Comparison of ENCODE assay signal across 18 cellular contexts in genomic region chr6:148873154-148873553, GRCh38.
DNase-seq lines count a peak whose midpoint lies in the region; ATAC-seq, FAIRE-seq and TF ChIP-seq lines count a peak whose summit lies in the region.
"Had no signal": no experiment of that assay in that cellular context is flagged by ENCODE, and none has a peak within 500 bp of the region (broad histone marks: within the 10 kb centered on the region; RNA-seq: fewer than 3 reads in every experiment).

No MANE protein-coding gene starts in this region.

- no peaks in the 10 kb centered on the region for H3K27me3 ChIP-seq in neural cell (ENCODE audit: insufficient read depth, low read depth, low read length)
- no peaks in the 10 kb centered on the region for H3K27me3 ChIP-seq in aorta (ENCODE audit: control insufficient read depth in 1 of 2, insufficient read depth in 2 of 2, low read length in 1 of 2)
- H3K27me3 ChIP-seq in smooth muscle cell (ENCODE audit: low read depth), result no peaks in the 10 kb centered on the region

- no peaks in the 10 kb centered on the region for H3K27me3 Mint-ChIP-seq in T-helper 17 cell
- H3K27me3 Mint-ChIP-seq: CD4-positive, alpha-beta memory T cell had no signal

- TF ChIP-seq EP300 in neural cell (conservative IDR thresholded peaks at IDR 0.05; ENCODE audit: poor library complexity, severe bottlenecking), result no peak

- intact Hi-C loops in kidney (cut with DNase I) (no loop called here), aorta (cut with DNase I) (no loop called here)

- H3K4me3 Mint-ChIP-seq in T-helper 17 cell, result no peak overlapping the region
- H3K4me3 Mint-ChIP-seq: CD4-positive, alpha-beta memory T cell; H9 had no signal

- H3F3A ChIP-seq in neural cell (ENCODE audit: insufficient read depth, low read length, poor library complexity, severe bottlenecking), result peaks cover 3% of the 10 kb centered on the region
- peaks cover 4% of the 10 kb centered on the region for H3F3A ChIP-seq in smooth muscle cell (ENCODE audit: low read depth)

- peaks cover 28% of the 10 kb centered on the region for H3K4me1 Mint-ChIP-seq in T-helper 17 cell

- no peak for ATAC-seq in T-helper 17 cell
- ATAC-seq in aorta (ENCODE audit: low FRiP score), result peak; percentile 17
- ATAC-seq in GM18517 (IDR thresholded peaks at IDR 0.05; ENCODE audit: unreplicated experiment), result no peak
- ATAC-seq: HCT116 had no signal

- H4K20me1 ChIP-seq in neural cell (ENCODE audit: insufficient read depth) (no peaks in the 10 kb centered on the region), smooth muscle cell (ENCODE audit: low read depth) (peaks cover 3% of the 10 kb centered on the region)

- H3K36me3 ChIP-seq in kidney (ENCODE audit: control insufficient read depth in 1 of 2, insufficient read depth in 2 of 2, low read length in 2 of 2) (no peaks in the 10 kb centered on the region), neural cell (ENCODE audit: insufficient read depth, low read length) (no peaks in the 10 kb centered on the region), aorta (ENCODE audit: control insufficient read depth in 1 of 2, insufficient read depth in 2 of 2, low read length in 1 of 2) (no peaks in the 10 kb centered on the region), smooth muscle cell (ENCODE audit: low read depth) (no peaks in the 10 kb centered on the region)

- no peak overlapping the region for H3K27ac ChIP-seq in kidney (ENCODE audit: low read depth in 2 of 2, low read length in 2 of 2)
- H3K27ac ChIP-seq in neural cell (ENCODE audit: low read length), result peak overlapping the region; percentile 83
- H3K27ac ChIP-seq in aorta (ENCODE audit: low read depth in 1 of 2, low read length in 2 of 2), result no peak overlapping the region
- H3K27ac ChIP-seq in smooth muscle cell (ENCODE audit: low read depth), result no peak overlapping the region
- H3K27ac ChIP-seq: GM23248 had no signal

- FAIRE-seq in kidney (lab: Jason Lieb, UNC), result no peak
- FAIRE-seq: GM12891, GM18507 had no signal

- H3K4me1 ChIP-seq in kidney (ENCODE audit: control insufficient read depth in 1 of 2, insufficient read depth in 1 of 2, low read depth in 1 of 2, low read length in 2 of 2) (no peaks in the 10 kb centered on the region), aorta (ENCODE audit: control insufficient read depth in 1 of 2, insufficient read depth in 2 of 2, low read length in 2 of 2) (no peaks in the 10 kb centered on the region), smooth muscle cell (ENCODE audit: low read depth) (peaks cover 24% of the 10 kb centered on the region)
- H3K4me1 ChIP-seq: Caco-2 had no signal

- WGBS in aorta, 2 donors, result 97 to 98% methylated on average over 4 of the region's 4 CpGs
- WGBS in smooth muscle cell (ENCODE audit: low lambda C conversion rate), result 98% methylated on average over 4 of the region's 4 CpGs

- no peaks in the 10 kb centered on the region for H3K9me2 ChIP-seq in neural cell (ENCODE audit: insufficient read depth, low read length)

- DNase-seq in T-helper 17 cell (no peak), kidney (peak; percentile 48), aorta (no peak), inferior parietal cortex (ENCODE audit: extremely low spot score) (no peak), smooth muscle cell (lab: John Stamatoyannopoulos, UW; ENCODE audit: unreplicated experiment) (no peak)
- DNase-seq: C1 segment of cervical spinal cord; Caco-2; CD4-positive, alpha-beta memory T cell; DMS153; DND-41; GDM1; GM23248; H9 had no signal

- no peak overlapping the region for H3K4me2 ChIP-seq in neural cell (ENCODE audit: low read length)
- H3K4me2 ChIP-seq in smooth muscle cell, result no peak overlapping the region

- H3K36me3 Mint-ChIP-seq in T-helper 17 cell (ENCODE audit: low read depth), result peaks cover 2% of the 10 kb centered on the region
- H3K36me3 Mint-ChIP-seq: CD4-positive, alpha-beta memory T cell had no signal

- TF ChIP-seq RAD21 in neural cell (conservative IDR thresholded peaks at IDR 0.05), result no peak

- H3K79me2 ChIP-seq in neural cell (replicated peaks; ENCODE audit: insufficient read depth, low read length) (no peaks in the 10 kb centered on the region), smooth muscle cell (ENCODE audit: low read depth) (peaks cover 57% of the 10 kb centered on the region)

- H3K4me3 ChIP-seq in kidney (ENCODE audit: low read length in 2 of 2), result no peak overlapping the region
- H3K4me3 ChIP-seq in neural cell (ENCODE audit: low read length), result peak overlapping the region; percentile 5
- H3K4me3 ChIP-seq in aorta (ENCODE audit: low read length in 2 of 2), result no peak overlapping the region
- H3K4me3 ChIP-seq in smooth muscle cell, result no peak overlapping the region
- H3K4me3 ChIP-seq: GM23248 had no signal

- TF ChIP-seq CTCF in kidney (IDR thresholded peaks at IDR 0.05; ENCODE audit: borderline replicate concordance, extremely low read depth, insufficient read depth) (no peak), neural cell (IDR thresholded peaks at IDR 0.05; ENCODE audit: poor library complexity, severe bottlenecking) (no peak), smooth muscle cell (IDR thresholded peaks at IDR 0.05; ENCODE audit: borderline replicate concordance, insufficient read depth, poor library complexity, severe bottlenecking) (no peak)

- H3K9ac ChIP-seq in kidney (ENCODE audit: low read length in 2 of 2) (no peak overlapping the region), neural cell (ENCODE audit: low read length) (no peak overlapping the region), smooth muscle cell (ENCODE audit: low read depth) (no peak overlapping the region)
- H3K9ac ChIP-seq: GM23248 had no signal

- H3K9me3 ChIP-seq in T-helper 17 cell (ENCODE audit: control insufficient read depth, low read length, poor library complexity, severe bottlenecking), result no peaks in the 10 kb centered on the region
- no peaks in the 10 kb centered on the region for H3K9me3 ChIP-seq in kidney (ENCODE audit: control insufficient read depth in 1 of 2, low read length in 2 of 2)
- H3K9me3 ChIP-seq in neural cell (ENCODE audit: low read length), result no peaks in the 10 kb centered on the region
- no peaks in the 10 kb centered on the region for H3K9me3 ChIP-seq in aorta (ENCODE audit: control insufficient read depth, low read length)
- H3K9me3 ChIP-seq in smooth muscle cell (replicated peaks; ENCODE audit: low read depth), result no peaks in the 10 kb centered on the region
- H3K9me3 ChIP-seq: Caco-2 had no signal

- no peak overlapping the region for H2AFZ ChIP-seq in neural cell (ENCODE audit: low read depth, low read length)
- H2AFZ ChIP-seq in smooth muscle cell (ENCODE audit: low read depth), result no peak overlapping the region
- H2AFZ ChIP-seq: GM23248 had no signal

- peak overlapping the region; percentile 19 for H3K27ac Mint-ChIP-seq in T-helper 17 cell
- H3K27ac Mint-ChIP-seq: CD4-positive, alpha-beta memory T cell had no signal

TF ChIP-seq in neural cell, 6 proteins besides CTCF, POLR2A, EP300 and RAD21:
- TF ChIP-seq SMC3 (conservative IDR thresholded peaks at IDR 0.05; ENCODE audit: poor library complexity) (no peak), TAF1 (IDR thresholded peaks at IDR 0.05; ENCODE audit: low read depth) (no peak), MXI1 (conservative IDR thresholded peaks at IDR 0.05; ENCODE audit: poor library complexity, severe bottlenecking) (no peak), REST (IDR thresholded peaks at IDR 0.05; ENCODE audit: borderline replicate concordance) (no peak), POLR2AphosphoS5 (IDR thresholded peaks at IDR 0.05) (no peak), EZH2 (IDR thresholded peaks at IDR 0.05; ENCODE audit: borderline replicate concordance, insufficient read depth, low read length, poor library complexity, severe bottlenecking) (no peak)
